Comparison of ENCODE assay signal across 12 cellular contexts in the genomic region with DNA sequence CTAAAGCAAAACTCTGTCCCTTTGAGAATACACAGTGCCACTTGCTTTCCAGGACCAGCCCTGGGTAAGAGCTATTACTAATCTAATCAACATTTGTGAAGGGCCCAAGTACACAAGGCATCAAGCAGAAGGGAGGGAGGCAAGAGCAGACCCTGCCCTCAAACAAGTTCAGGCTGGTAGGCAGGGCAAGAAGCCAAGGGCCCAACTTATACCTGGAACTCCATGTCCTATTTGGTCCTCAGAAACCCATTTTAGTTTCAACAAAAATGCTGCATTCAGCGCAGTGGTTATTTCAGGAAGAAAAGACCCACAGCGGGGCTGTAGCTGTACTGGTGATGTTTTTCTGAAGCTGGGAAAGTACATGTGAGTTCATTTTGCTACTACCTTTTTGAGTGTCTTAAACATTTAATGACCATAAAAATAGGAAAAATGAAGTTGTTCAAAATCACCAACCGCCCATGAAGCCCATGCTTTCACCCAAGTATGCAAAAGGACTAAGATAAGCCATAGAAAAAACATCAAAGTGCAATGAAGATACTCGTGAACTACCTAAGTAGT. TPM values are rescaled to one million over a fixed set of nuclear protein-coding genes. Genes with fewer than 3 reads are reported as not detected.
DNase-seq lines count a peak whose midpoint lies in the region; ATAC-seq, FAIRE-seq and TF ChIP-seq lines count a peak whose summit lies in the region.
"Had no signal": no experiment of that assay in that cellular context is flagged by ENCODE, and none has a peak within 500 bp of the region (broad histone marks: within the 10 kb centered on the region; RNA-seq: fewer than 3 reads in every experiment).

No MANE protein-coding gene starts in this region.

- H3K36me3 ChIP-seq in HCT116 (ENCODE audit: control insufficient read depth in 1 of 2, insufficient read depth in 2 of 2, low read length in 2 of 2) (peaks cover 34 to 45% of the 10 kb centered on the region in 2 experiments), mesendoderm (ENCODE audit: control insufficient read depth, insufficient read depth, low read length) (peaks cover 31% of the 10 kb centered on the region)

- intact Hi-C loops in CD4-positive, alpha-beta T cell (cut with DNase I, micrococcal nuclease) = loop anchor here in 1 of 2 experiments (5.0 kb wide), 1 partner anchor 145 kb away; no protein-coding TSS in a partner anchor
- intact Hi-C loops in HCT116 (cut with micrococcal nuclease) (loop anchor here (10.0 kb wide), 1 partner anchor 467 kb away; no protein-coding TSS in a partner anchor), posterior cingulate gyrus (cut with DNase I) (loop anchor here (10.0 kb wide), 1 partner anchor 267 kb away; the partner anchor contains the start of genes FSD2 and WHAMM)

- peak overlapping the region; percentile 98 for H3K56ac ChIP-seq in mesendoderm (ENCODE audit: low read length)

- H3K36me3 Mint-ChIP-seq in CD4-positive, alpha-beta T cell (ENCODE audit: low read depth) = peaks cover 81% of the 10 kb centered on the region
- H3K36me3 Mint-ChIP-seq in activated CD8-positive, alpha-beta T cell treated with anti-CD3 and anti-CD28 coated beads, Interleukin-2, amount 10 ng/mL, durations not matched to agents 7 days and 5 days (ENCODE audit: low read depth) = peaks cover 72% of the 10 kb centered on the region

- TF ChIP-seq CTCF in CD4-positive, alpha-beta T cell (IDR thresholded peaks at IDR 0.05) = no peak
- no peak for TF ChIP-seq CTCF in HCT116 (IDR thresholded peaks at IDR 0.05 in 2 of 3, conservative IDR thresholded peaks at IDR 0.05 in 1 of 3; ENCODE audit: borderline replicate concordance in 1 of 3, insufficient read depth in 1 of 3, low read depth in 2 of 3, low read length in 2 of 3)
- no peak for TF ChIP-seq CTCF in coronary artery (IDR thresholded peaks at IDR 0.05)

- H3K27me3 ChIP-seq in CD4-positive, alpha-beta T cell (ENCODE audit: control insufficient read depth, insufficient read depth, low read length) = no peaks in the 10 kb centered on the region
- H3K27me3 ChIP-seq in HCT116 (ENCODE audit: insufficient read depth, low read length) (no peaks in the 10 kb centered on the region), mesendoderm (ENCODE audit: insufficient read depth, low read length, poor library complexity) (no peaks in the 10 kb centered on the region)
- H3K27me3 ChIP-seq: vagina had no signal

- H3K27ac ChIP-seq in CD4-positive, alpha-beta T cell (ENCODE audit: low read depth, low read length) = no peak overlapping the region
- H3K27ac ChIP-seq in HCT116 (ENCODE audit: low read depth, low read length) = peak overlapping the region; percentile 12; the same call in 1 of the 2 replicates
- no peak overlapping the region for H3K27ac ChIP-seq in mesendoderm (ENCODE audit: low read depth, low read length)
- H3K27ac ChIP-seq in coronary artery = no peak overlapping the region
- H3K27ac ChIP-seq: vagina had no signal

- no peak overlapping the region for H2AFZ ChIP-seq in HCT116 (ENCODE audit: low read depth, low read length, poor library complexity, severe bottlenecking)

- CTCF ChIA-PET in CD4-positive, alpha-beta T cell (lab: Charles Lee) = interaction anchor here (1.4 kb wide), 1 partner anchor 14 kb away, joined by 3 read pairs; no protein-coding TSS in a partner anchor
- CTCF ChIA-PET in HCT116 (lab: Charles Lee) = no interaction called here
- CTCF ChIA-PET in activated CD8-positive, alpha-beta T cell treated with anti-CD3 and anti-CD28 coated beads, Interleukin-2, amount 10 ng/mL, durations not matched to agents 7 days and 5 days (lab: Charles Lee) = interaction anchor here (1.4 to 2.1 kb wide), 2 partner anchors 9 to 474 kb away, joined by 4 to 7 read pairs; partner anchors contain the start of gene C15orf40

- BruUV-seq in HCT116 (replicated peaks; lab: Mats Ljungman, UMichigan) = no TSS peak

- H3K4me1 ChIP-seq in HCT116 (ENCODE audit: control insufficient read depth in 1 of 2, insufficient read depth in 2 of 2, low read length in 2 of 2) = peaks cover 0 to 18% of the 10 kb centered on the region in 2 experiments; a peak in 3 of 4 replicates
- peaks cover 13% of the 10 kb centered on the region for H3K4me1 ChIP-seq in mesendoderm (ENCODE audit: control insufficient read depth, low read depth, low read length)

- H3K4ac ChIP-seq in mesendoderm (ENCODE audit: low read depth, low read length) = no peak overlapping the region

- H3K18ac ChIP-seq in mesendoderm (ENCODE audit: low read length) = no peak overlapping the region

- H3K79me2 ChIP-seq in HCT116 (ENCODE audit: insufficient read depth, low read length) (peaks cover 42% of the 10 kb centered on the region), mesendoderm (ENCODE audit: control insufficient read depth, insufficient read depth, low read length) (peaks cover 35% of the 10 kb centered on the region)

- H3K27ac Mint-ChIP-seq in CD4-positive, alpha-beta T cell = peak overlapping the region; percentile 12
- peak overlapping the region; percentile 57 for H3K27ac Mint-ChIP-seq in activated CD8-positive, alpha-beta T cell treated with anti-CD3 and anti-CD28 coated beads, Interleukin-2, amount 10 ng/mL, durations not matched to agents 7 days and 5 days

- H4K5ac ChIP-seq in mesendoderm (ENCODE audit: low read length) = no peak overlapping the region

- POLR2A ChIA-PET in CD4-positive, alpha-beta T cell (lab: Charles Lee) = no interaction called here
- POLR2A ChIA-PET in HCT116 (lab: Charles Lee) = no interaction called here
- POLR2A ChIA-PET in activated CD8-positive, alpha-beta T cell treated with anti-CD3 and anti-CD28 coated beads, Interleukin-2, amount 10 ng/mL, durations not matched to agents 7 days and 5 days (lab: Charles Lee) = interaction anchor here (0.8 kb wide), 1 partner anchor 1240 kb away, joined by 3 read pairs; no protein-coding TSS in a partner anchor

- TF ChIP-seq POLR2A in HCT116 (IDR thresholded peaks at IDR 0.05; ENCODE audit: borderline replicate concordance, extremely low read depth, insufficient read depth, insufficient read length) = no peak

- H3K9me3 ChIP-seq in CD4-positive, alpha-beta T cell (ENCODE audit: control insufficient read depth, low read length) = no peaks in the 10 kb centered on the region
- H3K9me3 ChIP-seq in HCT116 (ENCODE audit: control insufficient read depth in 1 of 2, insufficient read depth in 1 of 2, low read depth in 1 of 2, low read length in 2 of 2) = no peaks in the 10 kb centered on the region
- H3K9me3 ChIP-seq: vagina had no signal

- H3K23ac ChIP-seq in mesendoderm (ENCODE audit: low read length) = no peak overlapping the region

- no peak overlapping the region for H4K8ac ChIP-seq in mesendoderm (ENCODE audit: low read depth, low read length)

- H3K9me3 Mint-ChIP-seq in CD4-positive, alpha-beta T cell = no peaks in the 10 kb centered on the region
- no peaks in the 10 kb centered on the region for H3K9me3 Mint-ChIP-seq in activated CD8-positive, alpha-beta T cell treated with anti-CD3 and anti-CD28 coated beads, Interleukin-2, amount 10 ng/mL, durations not matched to agents 7 days and 5 days (ENCODE audit: insufficient read depth)

- H2AK5ac ChIP-seq in mesendoderm (ENCODE audit: low read length) = no peak overlapping the region

- no CpG with 5 or more reads among the region's 4 CpGs for WGBS in mesendoderm (ENCODE audit: extremely low coverage, insufficient coverage, low lambda C conversion rate)

- ATAC-seq in CD4-positive, alpha-beta T cell (ENCODE audit: poor library complexity) = no peak
- ATAC-seq in HCT116 (no peak), HG02885 (IDR thresholded peaks at IDR 0.05; ENCODE audit: poor library complexity, unreplicated experiment) (no peak)
- ATAC-seq in activated CD8-positive, alpha-beta T cell treated with anti-CD3 and anti-CD28 coated beads, Interleukin-2, amount 10 ng/mL, durations not matched to agents 7 days and 5 days = no peak

- DNase-seq in CD4-positive, alpha-beta T cell = no peak
- DNase-seq in HCT116 (ENCODE audit: low read depth, low spot score) (no peak), mesendoderm (no peak), HTR-8/SVneo (ENCODE audit: insufficient read length, low spot score) (no peak), posterior cingulate gyrus (no peak), coronary artery (ENCODE audit: low spot score) (no peak)
- no peak for DNase-seq in activated CD8-positive, alpha-beta T cell treated with anti-CD3 and anti-CD28 coated beads, Interleukin-2, amount 10 ng/mL, durations not matched to agents 7 days and 5 days
- DNase-seq: activated gamma-delta T cell, NCI-H2227 treated with DMSO at 0.1 percent for 48 hours had no signal

- no peak overlapping the region for H2BK120ac ChIP-seq in mesendoderm (ENCODE audit: low read depth, low read length)

- H4K20me1 ChIP-seq in HCT116 (ENCODE audit: insufficient read depth) = peaks cover 23% of the 10 kb centered on the region

- H2BK5ac ChIP-seq in mesendoderm (ENCODE audit: low read length) = no peak overlapping the region

- H2BK15ac ChIP-seq in mesendoderm (replicated peaks; ENCODE audit: low read depth) = no peak overlapping the region

- H3K4me3 ChIP-seq in HCT116 (replicated peaks in 1 of 2; ENCODE audit: low read depth in 1 of 2, low read length in 2 of 2) = no peak overlapping the region
- no peak overlapping the region for H3K4me3 ChIP-seq in mesendoderm (ENCODE audit: low read length)
- H3K4me3 ChIP-seq in coronary artery = no peak overlapping the region
- H3K4me3 ChIP-seq: vagina had no signal

- no peaks in the 10 kb centered on the region for H3K9me2 ChIP-seq in HCT116 (ENCODE audit: insufficient read depth)

- H3K4me2 ChIP-seq in HCT116 (ENCODE audit: low read length) (no peak overlapping the region), mesendoderm (ENCODE audit: low read length) (peak overlapping the region; percentile 75)

- RAD21 ChIA-PET in HCT116 (lab: Charles Lee; ENCODE audit: low non-redundant PET in 1 of 2, low total read pairs in 2 of 2, uncharacterized antibody in 2 of 2, unreplicated experiment in 2 of 2) = no interaction called here

- TF ChIP-seq RAD21 in HCT116 (IDR thresholded peaks at IDR 0.05; ENCODE audit: low read depth) = no peak

- no peak overlapping the region for H3K9ac ChIP-seq in HCT116 (ENCODE audit: low read length)
- H3K9ac ChIP-seq in mesendoderm (ENCODE audit: low read length) = peak overlapping the region; percentile 87

- no peak for FAIRE-seq in HTR-8/SVneo (lab: Jason Lieb, UNC)
- FAIRE-seq: endometrium had no signal

- H3K79me1 ChIP-seq in mesendoderm (ENCODE audit: low read length) = peaks cover 21% of the 10 kb centered on the region

- peaks cover 39% of the 10 kb centered on the region for H3K4me1 Mint-ChIP-seq in CD4-positive, alpha-beta T cell (ENCODE audit: low read depth)
- H3K4me1 Mint-ChIP-seq in activated CD8-positive, alpha-beta T cell treated with anti-CD3 and anti-CD28 coated beads, Interleukin-2, amount 10 ng/mL, durations not matched to agents 7 days and 5 days (ENCODE audit: low read depth) = peaks cover 37% of the 10 kb centered on the region

- H3K4me3 Mint-ChIP-seq in CD4-positive, alpha-beta T cell = peak overlapping the region; percentile 99
- peak overlapping the region; percentile 97 for H3K4me3 Mint-ChIP-seq in activated CD8-positive, alpha-beta T cell treated with anti-CD3 and anti-CD28 coated beads, Interleukin-2, amount 10 ng/mL, durations not matched to agents 7 days and 5 days

- H3K27me3 Mint-ChIP-seq in CD4-positive, alpha-beta T cell = no peaks in the 10 kb centered on the region
- H3K27me3 Mint-ChIP-seq in activated CD8-positive, alpha-beta T cell treated with anti-CD3 and anti-CD28 coated beads, Interleukin-2, amount 10 ng/mL, durations not matched to agents 7 days and 5 days (ENCODE audit: low read depth) = no peaks in the 10 kb centered on the region

RNA-seq across cellular contexts. Expression of gene RPS17, which starts 2.8 kb away (rescaled TPM):
- 1,000 to 10,000 TPM; 3,141 to 3,180 TPM for total RNA-seq in CD4-positive, alpha-beta T cell
- total RNA-seq in HCT116 (2021; ENCODE audit: unreplicated experiment) = 2,385 TPM
- polyA plus RNA-seq in HCT116 (2012) = 4,127 and 4,281 TPM in 2 replicates
- 1,000 to 10,000 TPM; 1,755 to 1,800 TPM for total RNA-seq in activated CD8-positive, alpha-beta T cell treated with anti-CD3 and anti-CD28 coated beads, Interleukin-2, amount 10 ng/mL, durations not matched to agents 7 days and 5 days
- polyA plus RNA-seq in mesendoderm (2013, experiment 1 of 2) = 4,887 TPM
- 4,912 TPM for polyA plus RNA-seq in mesendoderm (2013, experiment 2 of 2)
